In the genomic region with DNA sequence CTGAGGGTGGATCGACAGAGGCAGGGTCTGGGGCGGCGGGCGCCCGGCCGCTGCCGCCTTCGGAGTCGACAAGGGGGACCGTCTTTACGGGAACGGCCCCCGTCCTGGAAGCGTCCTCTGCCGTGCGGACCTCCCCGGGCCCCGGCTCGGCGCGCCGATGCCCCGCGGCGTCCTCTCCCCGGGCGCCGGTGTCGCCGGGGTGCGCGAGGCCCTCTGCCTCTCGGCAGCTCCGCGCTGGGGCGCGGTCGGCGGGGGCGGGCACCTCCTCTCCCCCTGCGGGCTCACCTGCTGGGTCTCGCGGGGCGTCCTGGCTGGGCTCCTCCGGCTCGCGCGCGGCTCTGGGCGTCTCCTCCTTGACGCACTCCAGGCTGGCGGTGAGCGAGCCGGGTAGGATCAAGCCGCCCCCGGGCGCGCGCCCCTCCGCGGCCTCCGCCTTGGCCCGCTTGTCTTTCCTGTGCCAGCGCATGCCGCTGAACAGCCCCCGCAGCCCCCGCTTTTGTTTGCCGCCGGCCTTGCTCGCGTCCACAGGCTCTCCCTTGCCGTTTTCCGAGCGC, we compare ENCODE assay signal across 11 cellular contexts. TPM values are rescaled to one million over a fixed set of nuclear protein-coding genes. Genes with fewer than 3 reads are reported as not detected.
DNase-seq lines count a peak whose midpoint lies in the region; ATAC-seq and TF ChIP-seq lines count a peak whose summit lies in the region.
"Had no signal": no experiment of that assay in that cellular context is flagged by ENCODE, and none has a peak within 500 bp of the region (broad histone marks: within the 10 kb centered on the region; RNA-seq: fewer than 3 reads in every experiment).

No MANE protein-coding gene starts in this region.

- DNase-seq in activated gamma-delta T cell (lab: John Stamatoyannopoulos, UW) = peak; percentile 8
- DNase-seq in activated gamma-delta T cell treated with Interleukin-2 at 50 U/mL for 16 hours = no peak
- DNase-seq in left kidney (ENCODE audit: low read depth, low spot score) = peak; percentile 77
- peak in 1 of 2 donors; percentile 85 for DNase-seq in upper lobe of left lung
- DNase-seq in immature natural killer cell = no peak
- DNase-seq in activated CD8-positive, alpha-beta memory T cell treated with anti-CD3 and anti-CD28 coated beads, Interleukin-2, amount 10 ng/mL, durations not matched to agents 7 days and 5 days = no peak
- DNase-seq: Calu3; NK-92 treated with Interleukin-12 subunit alpha and Interleukin-12 subunit beta, amount 100 ng/mL, for 24 hours had no signal

- no peak for TF ChIP-seq EP300 in upper lobe of left lung (IDR thresholded peaks at IDR 0.05)

- H3K27ac ChIP-seq in angular gyrus (ENCODE audit: low read depth, low read length) (peak overlapping the region; percentile 99), upper lobe of left lung (no peak overlapping the region)

- H3K4me1 ChIP-seq in upper lobe of left lung = peaks cover 9 to 18% (median 15%) of the 10 kb centered on the region in 4 donors

- H3K36me3 Mint-ChIP-seq in immature natural killer cell = peaks cover 0 to 4% (median 0%) of the 10 kb centered on the region in 3 donors
- peaks cover 5% of the 10 kb centered on the region for H3K36me3 Mint-ChIP-seq in activated CD8-positive, alpha-beta memory T cell treated with anti-CD3 and anti-CD28 coated beads, Interleukin-2, amount 10 ng/mL, durations not matched to agents 7 days and 5 days

- no peaks in the 10 kb centered on the region for H3K9me3 Mint-ChIP-seq in immature natural killer cell
- H3K9me3 Mint-ChIP-seq in activated CD8-positive, alpha-beta memory T cell treated with anti-CD3 and anti-CD28 coated beads, Interleukin-2, amount 10 ng/mL, durations not matched to agents 7 days and 5 days (ENCODE audit: low read depth) = no peaks in the 10 kb centered on the region
- H3K9me3 Mint-ChIP-seq: activated T-helper 1 cell treated with anti-CD3 and anti-CD28 coated beads, Interleukin-12 subunit alpha, Interleukin-12 subunit beta, Interleukin-2, Interleukin-4 antibody, amounts not matched to agents 30 ng/mL and 10 ng/mL and 1 ng/mL, durations not matched to agents 14 hours and 24 hours and 36 hours had no signal

- no peak overlapping the region for H3K27ac Mint-ChIP-seq in immature natural killer cell
- no peak overlapping the region for H3K27ac Mint-ChIP-seq in activated CD8-positive, alpha-beta memory T cell treated with anti-CD3 and anti-CD28 coated beads, Interleukin-2, amount 10 ng/mL, durations not matched to agents 7 days and 5 days
- H3K27ac Mint-ChIP-seq: activated T-helper 1 cell treated with anti-CD3 and anti-CD28 coated beads, Interleukin-12 subunit alpha, Interleukin-12 subunit beta, Interleukin-2, Interleukin-4 antibody, amounts not matched to agents 30 ng/mL and 10 ng/mL and 1 ng/mL, durations not matched to agents 14 hours and 24 hours and 36 hours had no signal

- H3K4me3 Mint-ChIP-seq in immature natural killer cell = no peak overlapping the region
- no peak overlapping the region for H3K4me3 Mint-ChIP-seq in activated CD8-positive, alpha-beta memory T cell treated with anti-CD3 and anti-CD28 coated beads, Interleukin-2, amount 10 ng/mL, durations not matched to agents 7 days and 5 days

- 7% methylated on average over 54 of the region's 74 CpGs; no CpG with 5 or more reads in 1 of the 2 donors for WGBS in upper lobe of left lung, 2 donors

- H3K27me3 ChIP-seq in upper lobe of left lung = peaks cover 0 to 29% (median 17%) of the 10 kb centered on the region in 4 donors

- peaks cover 6 to 8% of the 10 kb centered on the region in 2 donors for H3K4me1 Mint-ChIP-seq in immature natural killer cell
- H3K4me1 Mint-ChIP-seq in activated CD8-positive, alpha-beta memory T cell treated with anti-CD3 and anti-CD28 coated beads, Interleukin-2, amount 10 ng/mL, durations not matched to agents 7 days and 5 days = peaks cover 10% of the 10 kb centered on the region

- TF ChIP-seq CTCF in upper lobe of left lung (IDR thresholded peaks at IDR 0.05) = no peak

- H3K36me3 ChIP-seq in upper lobe of left lung = no peaks in the 10 kb centered on the region

- ATAC-seq in upper lobe of left lung (ENCODE audit: low FRiP score in 2 of 2) (peak in 1 of 2 donors; percentile 46), GM19455 (IDR thresholded peaks at IDR 0.05; ENCODE audit: unreplicated experiment) (no peak)
- no peak for ATAC-seq in activated CD8-positive, alpha-beta memory T cell treated with anti-CD3 and anti-CD28 coated beads, Interleukin-2, amount 10 ng/mL, durations not matched to agents 7 days and 5 days

- no peaks in the 10 kb centered on the region for H3K9me3 ChIP-seq in upper lobe of left lung

- TF ChIP-seq POLR2A in upper lobe of left lung (IDR thresholded peaks at IDR 0.05) = no peak

- peaks cover 12 to 31% (median 19%) of the 10 kb centered on the region in 3 donors for H3K27me3 Mint-ChIP-seq in immature natural killer cell (ENCODE audit: low read depth in 3 of 3)
- H3K27me3 Mint-ChIP-seq in activated CD8-positive, alpha-beta memory T cell treated with anti-CD3 and anti-CD28 coated beads, Interleukin-2, amount 10 ng/mL, durations not matched to agents 7 days and 5 days = peaks cover 71% of the 10 kb centered on the region

- H3K4me3 ChIP-seq in upper lobe of left lung = peak overlapping the region in 3 of 4 donors; percentile 33 to 49 (median 39)

- CTCF ChIA-PET in activated CD8-positive, alpha-beta memory T cell treated with anti-CD3 and anti-CD28 coated beads, Interleukin-2, amount 10 ng/mL, durations not matched to agents 7 days and 5 days (lab: Charles Lee) = no interaction called here

RNA-seq across cellular contexts. Expression of a gene that starts 1.5 kb away (rescaled TPM):
- under 1 TPM in 2 of 6 donors, not detected in 4; 0.22 to 0.30 TPM for total RNA-seq in upper lobe of left lung
- polyA plus RNA-seq in immature natural killer cell = not detected
- not detected for total RNA-seq in activated CD8-positive, alpha-beta memory T cell treated with anti-CD3 and anti-CD28 coated beads, Interleukin-2, amount 10 ng/mL, durations not matched to agents 7 days and 5 days
- total RNA-seq: activated T-helper 1 cell treated with anti-CD3 and anti-CD28 coated beads, Interleukin-12 subunit alpha, Interleukin-12 subunit beta, Interleukin-2, Interleukin-4 antibody, amounts not matched to agents 30 ng/mL and 10 ng/mL and 1 ng/mL, durations not matched to agents 14 hours and 24 hours and 36 hours; Calu3 had no signal

Comparison
In these comparisons a context has a peak if more than half of its experiments do, and no peak if none do; other contexts are left out.
1. DNase-seq: peak in activated gamma-delta T cell (single experiment) and left kidney (single experiment); none in activated gamma-delta T cell treated with Interleukin-2 at 50 U/mL for 16 hours (single experiment), immature natural killer cell (0 of 3) and activated CD8-positive, alpha-beta memory T cell treated with anti-CD3 and anti-CD28 coated beads, Interleukin-2, amount 10 ng/mL, durations not matched to agents 7 days and 5 days (single experiment).